ENCODE assay signal across 14 cellular contexts in genomic region chr16:69225136-69225535, GRCh38. TPM values are rescaled to one million over a fixed set of nuclear protein-coding genes. Genes with fewer than 3 reads are reported as not detected.
A peak's percentile ranks its signal among the peaks of the same experiment; 100 is the strongest.
DNase-seq lines count a peak whose midpoint lies in the region; ATAC-seq, FAIRE-seq and TF ChIP-seq lines count a peak whose summit lies in the region.
"Had no signal": no experiment of that assay in that cellular context is flagged by ENCODE, and none has a peak within 500 bp of the region (broad histone marks: within the 10 kb centered on the region; RNA-seq: fewer than 3 reads in every experiment).

No MANE protein-coding gene starts in this region.

- H4K20me1 ChIP-seq in endothelial cell of umbilical vein (replicated peaks; ENCODE audit: control insufficient read depth, extremely low read depth, insufficient read depth, low read length): no peaks in the 10 kb centered on the region

- intact Hi-C loops in endothelial cell of umbilical vein (cut with micrococcal nuclease): loop anchor here (1.0 kb wide), 2 partner anchors 8 to 37 kb away; no protein-coding TSS in a partner anchor
- intact Hi-C loops in right lobe of liver (cut with DNase I): no loop called here

- DNase-seq in dermis blood vessel endothelial cell: peak; percentile 98
- peak; percentile 99 for DNase-seq in endothelial cell of umbilical vein (ENCODE audit: low read depth, low spot score)
- DNase-seq in right lobe of liver: no peak
- no peak for DNase-seq in foreskin melanocyte
- DNase-seq in middle frontal gyrus (ENCODE audit: extremely low spot score, low spot score): no peak
- no peak for DNase-seq in cerebellar cortex (ENCODE audit: low spot score)
- DNase-seq: CD4-positive, alpha-beta memory T cell; NCI-H1436 treated with DMSO at 0.1 percent for 48 hours; NCI-H2029 treated with DMSO at 0.1 percent for 48 hours; NCI-H510A treated with DMSO at 0.1 percent for 48 hours; PC-9 had no signal

- peaks cover 73% of the 10 kb centered on the region for H3K79me2 ChIP-seq in endothelial cell of umbilical vein (ENCODE audit: control insufficient read depth, insufficient read depth, low read length)

- peak; percentile 64 to 91 (median 78) for ATAC-seq in right lobe of liver

- TF ChIP-seq POLR2A in endothelial cell of umbilical vein (IDR thresholded peaks at IDR 0.05; ENCODE audit: low read depth, low read length): peak; percentile 91
- no peak for TF ChIP-seq POLR2A in right lobe of liver (IDR thresholded peaks at IDR 0.05)

- no peaks in the 10 kb centered on the region for H3K27me3 ChIP-seq in endothelial cell of umbilical vein (ENCODE audit: control insufficient read depth in 2 of 2, insufficient read depth in 2 of 2, low read length in 2 of 2)
- H3K27me3 ChIP-seq in right lobe of liver: no peaks in the 10 kb centered on the region
- no peaks in the 10 kb centered on the region for H3K27me3 ChIP-seq in subcutaneous abdominal adipose tissue (ENCODE audit: control insufficient read depth in 5 of 5, insufficient read depth in 4 of 5, low read length in 5 of 5)

- peak overlapping the region in 1 of 3 experiments; percentile 30 for H3K4me3 ChIP-seq in endothelial cell of umbilical vein (replicated peaks in 1 of 3; ENCODE audit: insufficient read depth in 1 of 3, low read depth in 1 of 3, low read length in 3 of 3)
- H3K4me3 ChIP-seq in right lobe of liver: no peak overlapping the region
- H3K4me3 ChIP-seq in subcutaneous abdominal adipose tissue (ENCODE audit: low read depth in 1 of 5, low read length in 5 of 5): no peak overlapping the region
- H3K4me3 ChIP-seq: PC-9 had no signal

- FAIRE-seq in endothelial cell of umbilical vein (lab: Jason Lieb, UNC): peak; percentile 99
- FAIRE-seq: GM19239 had no signal

- no TSS peak for BruUV-seq in endothelial cell of umbilical vein (replicated peaks; lab: Mats Ljungman, UMichigan)

- H3K9me3 ChIP-seq in endothelial cell of umbilical vein (replicated peaks; ENCODE audit: control insufficient read depth, insufficient read depth, low read length): no peaks in the 10 kb centered on the region
- H3K9me3 ChIP-seq in right lobe of liver: no peaks in the 10 kb centered on the region
- H3K9me3 ChIP-seq in subcutaneous abdominal adipose tissue (ENCODE audit: control insufficient read depth in 5 of 5, low read length in 5 of 5): no peaks in the 10 kb centered on the region

- POLR2A ChIA-PET in endothelial cell of umbilical vein (lab: Charles Lee): no interaction called here

- dilution Hi-C loops in endothelial cell of umbilical vein (cut with MboI; ENCODE audit: extremely low pct_ligation_motif_present, low sequenced_read_pairs): no loop called here

- 65% methylated on average over 7 of the region's 7 CpGs for WGBS in right lobe of liver (ENCODE audit: insufficient coverage, low coverage, low lambda C conversion rate, missing lambda C conversion rate)

- H3K27ac ChIP-seq in endothelial cell of umbilical vein (ENCODE audit: insufficient read depth, low read depth, low read length) (peak overlapping the region; percentile 98), right lobe of liver (peak overlapping the region in 1 of 3 donors; percentile 0), subcutaneous abdominal adipose tissue (ENCODE audit: low read depth, low read length) (peak overlapping the region; percentile 28)
- H3K27ac ChIP-seq: KMS-11, PC-9 had no signal

- peaks cover 64% of the 10 kb centered on the region for H3K4me1 ChIP-seq in endothelial cell of umbilical vein (ENCODE audit: control insufficient read depth, extremely low read depth, insufficient read depth, low read length)
- H3K4me1 ChIP-seq in right lobe of liver: no peaks in the 10 kb centered on the region
- H3K4me1 ChIP-seq in subcutaneous abdominal adipose tissue (ENCODE audit: control insufficient read depth in 5 of 5, insufficient read depth in 5 of 5, low read length in 5 of 5): peaks cover 0 to 9% (median 4%) of the 10 kb centered on the region in 5 donors

- peak overlapping the region; percentile 89 for H3K9ac ChIP-seq in endothelial cell of umbilical vein (replicated peaks; ENCODE audit: extremely low read depth, insufficient read depth, low read length)
- peak overlapping the region in 1 of 5 donors; percentile 11 for H3K9ac ChIP-seq in subcutaneous abdominal adipose tissue (ENCODE audit: low read length in 5 of 5)
- H3K9ac ChIP-seq: KMS-11 had no signal

- peak overlapping the region; percentile 94 for H3K4me2 ChIP-seq in endothelial cell of umbilical vein (ENCODE audit: insufficient read depth, low read length)
- H3K4me2 ChIP-seq: KMS-11, PC-9 had no signal

- no peak overlapping the region for H2AFZ ChIP-seq in endothelial cell of umbilical vein (ENCODE audit: low read depth, low read length)
- H2AFZ ChIP-seq: PC-9 had no signal

- no peak for TF ChIP-seq CTCF in endothelial cell of umbilical vein (IDR thresholded peaks at IDR 0.05; ENCODE audit: extremely low read depth in 1 of 2, insufficient read depth in 1 of 2, low read depth in 1 of 2, low read length in 2 of 2)
- TF ChIP-seq CTCF in right lobe of liver (IDR thresholded peaks at IDR 0.05): no peak

- peaks cover 2% of the 10 kb centered on the region for H3K9me1 ChIP-seq in endothelial cell of umbilical vein (replicated peaks; ENCODE audit: control insufficient read depth, extremely low read depth, insufficient read depth, low read length)

- H3K36me3 ChIP-seq in endothelial cell of umbilical vein (ENCODE audit: control insufficient read depth in 2 of 2, extremely low read depth in 1 of 2, insufficient read depth in 2 of 2, low read length in 2 of 2) (no peaks in the 10 kb centered on the region), right lobe of liver (no peaks in the 10 kb centered on the region), subcutaneous abdominal adipose tissue (ENCODE audit: control insufficient read depth in 5 of 5, insufficient read depth in 5 of 5, low read length in 5 of 5) (no peaks in the 10 kb centered on the region)

- CTCF ChIA-PET in endothelial cell of umbilical vein (lab: Charles Lee): interaction anchor here (0.8 to 2.6 kb wide), 10 partner anchors 10 to 75 kb away, joined by 3 to 9 read pairs (median 5); no protein-coding TSS in a partner anchor

TF ChIP-seq in endothelial cell of umbilical vein, 7 proteins besides CTCF, POLR2A, EP300 and RAD21:
- TF ChIP-seq MYC (IDR thresholded peaks at IDR 0.05; ENCODE audit: low read depth, low read length) (no peak), GATA2 (IDR thresholded peaks at IDR 0.05; ENCODE audit: insufficient read depth, insufficient read length, low read depth, low read length) (peak; percentile 91), EZH2 (IDR thresholded peaks at IDR 0.05; ENCODE audit: borderline replicate concordance, low read depth, low read length, severe bottlenecking) (no peak), JUN (IDR thresholded peaks at IDR 0.05; ENCODE audit: borderline replicate concordance, insufficient read depth, insufficient read length, low read depth) (peak; percentile 86), POLR2AphosphoS5 (IDR thresholded peaks at IDR 0.05; ENCODE audit: insufficient read depth, low read depth, low read length) (peak; percentile 98), FOS (IDR thresholded peaks at IDR 0.05; ENCODE audit: borderline replicate concordance, insufficient read depth, low read length) (peak; percentile 64), MAX (IDR thresholded peaks at IDR 0.05; ENCODE audit: insufficient read depth, insufficient read length) (no peak)
TF ChIP-seq in endothelial cell of umbilical vein: peak in this region for 4.

RNA-seq across cellular contexts. Expression of gene SNTB2, which starts 38.2 kb away (rescaled TPM):
- 91.0 and 185 TPM in 2 replicates for total RNA-seq in dermis blood vessel endothelial cell
- total RNA-seq in endothelial cell of umbilical vein: 73.7 and 76.2 TPM in 2 replicates
- polyA plus RNA-seq in endothelial cell of umbilical vein: 19.4 and 24.9 TPM in 2 replicates
- 21.3 and 22.5 TPM in 2 replicates for polyA plus RNA-seq in endothelial cell of umbilical vein (2011; cell fraction: cytosol; rRNA removed)
- polyA plus RNA-seq in endothelial cell of umbilical vein (2011; cell fraction: nucleus; rRNA removed): 55.2 and 60.1 TPM in 2 replicates
- 32.0 and 39.8 TPM in 2 replicates for polyA plus RNA-seq in endothelial cell of umbilical vein (2012)
- polyA minus RNA-seq in endothelial cell of umbilical vein: 146 TPM in 2 replicates
- 31.3 TPM for polyA minus RNA-seq in endothelial cell of umbilical vein (2011; cell fraction: cytosol; rRNA and poly(A)+ RNA removed)
- polyA minus RNA-seq in endothelial cell of umbilical vein (2011; cell fraction: nucleus; rRNA and poly(A)+ RNA removed): 72.9 and 101 TPM in 2 replicates
- total RNA-seq in right lobe of liver: 10 to 100 TPM in 4 of 6 experiments, 1 to 10 TPM in 2; 7.5 to 13.9 (median 10.6) TPM

Comparison
In these comparisons a context has a peak if more than half of its experiments do, and no peak if none do; other contexts are left out.
1. DNase-seq: peak in dermis blood vessel endothelial cell (single experiment) and endothelial cell of umbilical vein (single experiment); none in right lobe of liver (0 of 3), foreskin melanocyte (single experiment), middle frontal gyrus (single experiment) and cerebellar cortex (single experiment).